In genomic region chr12:40137252-40137651, GRCh38 we compare ENCODE assay signal across 7 cellular contexts. TPM values are rescaled to one million over a fixed set of nuclear protein-coding genes. Genes with fewer than 3 reads are reported as not detected.
DNase-seq lines count a peak whose midpoint lies in the region; ATAC-seq and TF ChIP-seq lines count a peak whose summit lies in the region.

No MANE protein-coding gene starts in this region.

- no peak overlapping the region for H2BK12ac ChIP-seq in neuronal stem cell (ENCODE audit: low read length)

- no peaks in the 10 kb centered on the region for H3K9me3 ChIP-seq in OCI-LY1 (ENCODE audit: low read length)
- H3K9me3 ChIP-seq in neuronal stem cell (replicated peaks in 1 of 2; ENCODE audit: control insufficient read depth in 2 of 2, insufficient read depth in 1 of 2, low read depth in 1 of 2, low read length in 2 of 2) = no peaks in the 10 kb centered on the region
- H3K9me3 ChIP-seq in spleen = no peaks in the 10 kb centered on the region

- intact Hi-C loops in spleen (cut with DNase I; ENCODE audit: low total_unique reads) = no loop called here

- H2BK15ac ChIP-seq in neuronal stem cell (ENCODE audit: low read length) = no peak overlapping the region

- H3K9me2 ChIP-seq in OCI-LY1 (ENCODE audit: low read depth, low read length) = no peaks in the 10 kb centered on the region

- TF ChIP-seq POLR2A in spleen (IDR thresholded peaks at IDR 0.05) = no peak

- H3K4me3 ChIP-seq in OCI-LY1 (ENCODE audit: low read depth, low read length, poor library complexity, severe bottlenecking) (no peak overlapping the region), neuronal stem cell (ENCODE audit: low read length in 2 of 2) (no peak overlapping the region), spleen (peak overlapping the region in 1 of 8 donors; percentile 7)

- no peaks in the 10 kb centered on the region for H4K20me1 ChIP-seq in OCI-LY1 (ENCODE audit: insufficient read depth, low read length)

- H3K36me3 ChIP-seq in OCI-LY1 (ENCODE audit: insufficient read depth, low read length) = no peaks in the 10 kb centered on the region
- H3K36me3 ChIP-seq in neuronal stem cell (replicated peaks in 1 of 2; ENCODE audit: control insufficient read depth in 2 of 2, insufficient read depth in 2 of 2, low read length in 2 of 2) = no peaks in the 10 kb centered on the region
- no peaks in the 10 kb centered on the region for H3K36me3 ChIP-seq in spleen

- H3K18ac ChIP-seq in neuronal stem cell (ENCODE audit: low read length) = no peak overlapping the region

- no peaks in the 10 kb centered on the region for H3K79me1 ChIP-seq in neuronal stem cell (ENCODE audit: low read depth, low read length)

- H2AFZ ChIP-seq in OCI-LY1 (ENCODE audit: low read length) = peak overlapping the region; percentile 95
- peak overlapping the region; percentile 0 for H2AFZ ChIP-seq in neuronal stem cell (ENCODE audit: low read length)

- no peak overlapping the region for H3K14ac ChIP-seq in neuronal stem cell (ENCODE audit: low read length)

- H3K4me2 ChIP-seq in OCI-LY1 (ENCODE audit: low read length) (no peak overlapping the region), neuronal stem cell (ENCODE audit: insufficient read depth, low read length, poor library complexity, severe bottlenecking) (no peak overlapping the region)

- H2AK5ac ChIP-seq in neuronal stem cell (ENCODE audit: low read depth, low read length) = no peak overlapping the region

- WGBS in neuronal stem cell (ENCODE audit: extremely low coverage in 2 of 2, insufficient read length in 2 of 2, insufficient replicate concordance in 1 of 2), 2 donors = no CpG with 5 or more reads among the region's 3 CpGs
- 1 to 3% (median 1%) methylated on average over 3 of the region's 3 CpGs for WGBS in spleen, 5 donors

- H3K27me3 ChIP-seq in OCI-LY1 (ENCODE audit: insufficient read depth, low read length) (no peaks in the 10 kb centered on the region), neuronal stem cell (ENCODE audit: control insufficient read depth in 3 of 3, insufficient read depth in 3 of 3, low read depth in 1 of 3, low read length in 3 of 3) (no peaks in the 10 kb centered on the region), spleen (replicated peaks in 1 of 7) (no peaks in the 10 kb centered on the region)

- H3F3A ChIP-seq in OCI-LY1 (ENCODE audit: insufficient read depth, low read length) = no peaks in the 10 kb centered on the region

- no peak for TF ChIP-seq CTCF in OCI-LY1 (IDR thresholded peaks at IDR 0.05; ENCODE audit: low read length)
- TF ChIP-seq CTCF in spleen (IDR thresholded peaks at IDR 0.05 in 8 of 11, conservative IDR thresholded peaks at IDR 0.05 in 3 of 11) = no peak

- H4K8ac ChIP-seq in neuronal stem cell (ENCODE audit: low read depth, low read length) = no peak overlapping the region

- H3K9ac ChIP-seq in OCI-LY1 (ENCODE audit: low read length) = no peak overlapping the region
- no peak overlapping the region for H3K9ac ChIP-seq in neuronal stem cell (ENCODE audit: low read depth, low read length, poor library complexity)

- no peak overlapping the region for H3K23ac ChIP-seq in neuronal stem cell (ENCODE audit: low read depth, low read length, poor library complexity)

- no peaks in the 10 kb centered on the region for H3K79me2 ChIP-seq in OCI-LY1 (ENCODE audit: insufficient read depth, low read length)

- H2BK5ac ChIP-seq in neuronal stem cell (ENCODE audit: low read length) = no peak overlapping the region

- no peak overlapping the region for H4K91ac ChIP-seq in neuronal stem cell (ENCODE audit: low read depth, low read length, poor library complexity)

- ATAC-seq in GM18873 (IDR thresholded peaks at IDR 0.05; ENCODE audit: low FRiP score, unreplicated experiment) = peak; percentile 89
- ATAC-seq in HG02759 (IDR thresholded peaks at IDR 0.05; ENCODE audit: unreplicated experiment) = peak; percentile 94

- H3K4ac ChIP-seq in neuronal stem cell (ENCODE audit: low read length) = no peak overlapping the region

- H3K27ac ChIP-seq in OCI-LY1 (ENCODE audit: low read depth, low read length, poor library complexity, severe bottlenecking) (no peak overlapping the region), neuronal stem cell (replicated peaks; ENCODE audit: low read length) (no peak overlapping the region), spleen (peak overlapping the region in 2 of 8 donors; percentile 35 to 42)

- no peak overlapping the region for H2BK120ac ChIP-seq in neuronal stem cell (ENCODE audit: low read depth, low read length)

- H3K4me1 ChIP-seq in OCI-LY1 (ENCODE audit: insufficient read depth, low read length, severe bottlenecking) = peaks cover 9% of the 10 kb centered on the region
- H3K4me1 ChIP-seq in neuronal stem cell (ENCODE audit: control insufficient read depth in 2 of 2, insufficient read depth in 1 of 2, low read depth in 1 of 2, low read length in 2 of 2) = peaks cover 0 to 1% of the 10 kb centered on the region in 2 donors
- peaks cover 0 to 13% (median 5%) of the 10 kb centered on the region in 6 donors for H3K4me1 ChIP-seq in spleen

- DNase-seq in neuronal stem cell (ENCODE audit: low spot score) = no peak
- no peak for DNase-seq in midbrain (lab: John Stamatoyannopoulos, UW)
- no peak for DNase-seq in NK-92 treated with Interleukin-12 subunit alpha and Interleukin-12 subunit beta, amount 100 ng/mL, for 24 hours (lab: John Stamatoyannopoulos, UW)
- no peak for DNase-seq in spleen

RNA-seq across cellular contexts. Expression of gene SLC2A13, which starts 31.4 kb away (rescaled TPM):
- polyA plus RNA-seq in neuronal stem cell (2013, experiment 1 of 2) = 3.2 TPM
- 3.5 TPM for polyA plus RNA-seq in neuronal stem cell (2013, experiment 2 of 2)
- total RNA-seq in spleen = 10 to 100 TPM in 2 of 7 donors, 1 to 10 TPM in 5; 7.2 to 17.1 (median 8.0) TPM
- polyA plus RNA-seq in spleen = 1 to 10 TPM; 1.1 to 1.4 (median 1.2) TPM
